ENCODE assay signal across 13 cellular contexts in the genomic region with DNA sequence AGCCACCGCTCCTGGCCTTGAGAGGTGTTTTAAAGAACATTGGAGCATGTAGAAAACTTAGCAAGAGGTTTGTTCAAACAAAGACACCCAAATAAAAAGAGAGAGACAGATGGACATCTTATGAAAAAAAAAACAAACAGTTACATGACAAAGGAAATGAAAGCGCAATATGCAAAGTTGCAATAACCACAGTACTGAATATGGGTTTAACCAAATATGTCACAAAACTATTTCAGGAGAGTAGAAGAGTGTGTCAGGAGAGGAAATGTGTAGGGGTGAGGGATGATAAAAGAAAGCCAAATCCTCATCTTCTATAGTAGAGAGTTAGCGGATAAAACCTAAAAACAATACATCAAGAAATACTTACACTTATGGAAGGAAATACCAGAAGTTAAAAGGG.
DNase-seq lines count a peak whose midpoint lies in the region; ATAC-seq, FAIRE-seq and TF ChIP-seq lines count a peak whose summit lies in the region.
"Had no signal": no experiment of that assay in that cellular context is flagged by ENCODE, and none has a peak within 500 bp of the region (broad histone marks: within the 10 kb centered on the region; RNA-seq: fewer than 3 reads in every experiment).

No MANE protein-coding gene starts in this region.

- no peak for TF ChIP-seq CTCF in GM20000 (IDR thresholded peaks at IDR 0.05; ENCODE audit: extremely low read depth, missing control alignments)

- intact Hi-C loops in activated CD4-positive, alpha-beta T cell treated with anti-CD3 and anti-CD28 coated beads, Interleukin-2, amount 10 ng/mL, durations not matched to agents 24 days and 14 days (cut with micrococcal nuclease): no loop called here

- peak; percentile 81 for FAIRE-seq in GM18507 (lab: Jason Lieb, UNC)

- H3K9me3 Mint-ChIP-seq in activated naive CD4-positive, alpha-beta T cell treated with anti-CD3 and anti-CD28 coated beads, Interleukin-2, amount 10 ng/mL, durations not matched to agents 7 days and 5 days: no peaks in the 10 kb centered on the region
- H3K9me3 Mint-ChIP-seq in activated CD4-positive, alpha-beta T cell treated with anti-CD3 and anti-CD28 coated beads, Interleukin-2, amount 10 ng/mL, durations not matched to agents 24 days and 14 days: no peaks in the 10 kb centered on the region

- CTCF ChIA-PET in activated naive CD4-positive, alpha-beta T cell treated with anti-CD3 and anti-CD28 coated beads, Interleukin-2, amount 10 ng/mL, durations not matched to agents 7 days and 5 days (lab: Charles Lee): no interaction called here

- DNase-seq in GM18507 (ENCODE audit: extremely low spot score, insufficient read length, low read depth) (peak; percentile 2), GM20000 (ENCODE audit: low spot score) (peak; percentile 58), NAMALWA (ENCODE audit: low spot score) (peak; percentile 63), SKM-1 (lab: John Stamatoyannopoulos, UW; ENCODE audit: unreplicated experiment) (no peak), SKM-1 treated with dmso at 0.1 percent for 144 hours (lab: John Stamatoyannopoulos, UW; ENCODE audit: unreplicated experiment) (no peak)
- no peak for DNase-seq in activated naive CD4-positive, alpha-beta T cell treated with anti-CD3 and anti-CD28 coated beads, Interleukin-2, amount 10 ng/mL, durations not matched to agents 7 days and 5 days
- DNase-seq in activated CD4-positive, alpha-beta T cell treated with anti-CD3 and anti-CD28 coated beads, Interleukin-2, amount 10 ng/mL, durations not matched to agents 24 days and 14 days: no peak
- DNase-seq: activated CD8-positive, alpha-beta memory T cell treated with anti-CD3 and anti-CD28 coated beads for 24 hours; erythroblast; H7; kidney glomerular epithelial cell; NCI-H1105 treated with DMSO at 0.1 percent for 48 hours had no signal

- no peak overlapping the region for H3K4me3 Mint-ChIP-seq in activated naive CD4-positive, alpha-beta T cell treated with anti-CD3 and anti-CD28 coated beads, Interleukin-2, amount 10 ng/mL, durations not matched to agents 7 days and 5 days
- H3K4me3 Mint-ChIP-seq in activated CD4-positive, alpha-beta T cell treated with anti-CD3 and anti-CD28 coated beads, Interleukin-2, amount 10 ng/mL, durations not matched to agents 24 days and 14 days: no peak overlapping the region

- H3K4me1 Mint-ChIP-seq in activated naive CD4-positive, alpha-beta T cell treated with anti-CD3 and anti-CD28 coated beads, Interleukin-2, amount 10 ng/mL, durations not matched to agents 7 days and 5 days: peaks cover 8% of the 10 kb centered on the region
- H3K4me1 Mint-ChIP-seq in activated CD4-positive, alpha-beta T cell treated with anti-CD3 and anti-CD28 coated beads, Interleukin-2, amount 10 ng/mL, durations not matched to agents 24 days and 14 days: peaks cover 5% of the 10 kb centered on the region

- no peaks in the 10 kb centered on the region for H3K36me3 Mint-ChIP-seq in activated naive CD4-positive, alpha-beta T cell treated with anti-CD3 and anti-CD28 coated beads, Interleukin-2, amount 10 ng/mL, durations not matched to agents 7 days and 5 days
- H3K36me3 Mint-ChIP-seq in activated CD4-positive, alpha-beta T cell treated with anti-CD3 and anti-CD28 coated beads, Interleukin-2, amount 10 ng/mL, durations not matched to agents 24 days and 14 days (ENCODE audit: low read depth): peaks cover 1% of the 10 kb centered on the region

- ATAC-seq in HG03039 (IDR thresholded peaks at IDR 0.05; ENCODE audit: unreplicated experiment): peak; percentile 100

- no peaks in the 10 kb centered on the region for H3K27me3 Mint-ChIP-seq in activated naive CD4-positive, alpha-beta T cell treated with anti-CD3 and anti-CD28 coated beads, Interleukin-2, amount 10 ng/mL, durations not matched to agents 7 days and 5 days
- H3K27me3 Mint-ChIP-seq in activated CD4-positive, alpha-beta T cell treated with anti-CD3 and anti-CD28 coated beads, Interleukin-2, amount 10 ng/mL, durations not matched to agents 24 days and 14 days: no peaks in the 10 kb centered on the region

- H3K27ac Mint-ChIP-seq in activated naive CD4-positive, alpha-beta T cell treated with anti-CD3 and anti-CD28 coated beads, Interleukin-2, amount 10 ng/mL, durations not matched to agents 7 days and 5 days: no peak overlapping the region
- no peak overlapping the region for H3K27ac Mint-ChIP-seq in activated CD4-positive, alpha-beta T cell treated with anti-CD3 and anti-CD28 coated beads, Interleukin-2, amount 10 ng/mL, durations not matched to agents 24 days and 14 days

Comparison
In these comparisons a context has a peak if more than half of its experiments do, and no peak if none do; other contexts are left out.
1. DNase-seq: peak in GM18507 (single experiment), GM20000 (single experiment) and NAMALWA (single experiment); none in SKM-1 (single experiment), activated naive CD4-positive, alpha-beta T cell treated with anti-CD3 and anti-CD28 coated beads, Interleukin-2, amount 10 ng/mL, durations not matched to agents 7 days and 5 days (single experiment), SKM-1 treated with dmso at 0.1 percent for 144 hours (single experiment) and activated CD4-positive, alpha-beta T cell treated with anti-CD3 and anti-CD28 coated beads, Interleukin-2, amount 10 ng/mL, durations not matched to agents 24 days and 14 days (single experiment).